In the genomic region with DNA sequence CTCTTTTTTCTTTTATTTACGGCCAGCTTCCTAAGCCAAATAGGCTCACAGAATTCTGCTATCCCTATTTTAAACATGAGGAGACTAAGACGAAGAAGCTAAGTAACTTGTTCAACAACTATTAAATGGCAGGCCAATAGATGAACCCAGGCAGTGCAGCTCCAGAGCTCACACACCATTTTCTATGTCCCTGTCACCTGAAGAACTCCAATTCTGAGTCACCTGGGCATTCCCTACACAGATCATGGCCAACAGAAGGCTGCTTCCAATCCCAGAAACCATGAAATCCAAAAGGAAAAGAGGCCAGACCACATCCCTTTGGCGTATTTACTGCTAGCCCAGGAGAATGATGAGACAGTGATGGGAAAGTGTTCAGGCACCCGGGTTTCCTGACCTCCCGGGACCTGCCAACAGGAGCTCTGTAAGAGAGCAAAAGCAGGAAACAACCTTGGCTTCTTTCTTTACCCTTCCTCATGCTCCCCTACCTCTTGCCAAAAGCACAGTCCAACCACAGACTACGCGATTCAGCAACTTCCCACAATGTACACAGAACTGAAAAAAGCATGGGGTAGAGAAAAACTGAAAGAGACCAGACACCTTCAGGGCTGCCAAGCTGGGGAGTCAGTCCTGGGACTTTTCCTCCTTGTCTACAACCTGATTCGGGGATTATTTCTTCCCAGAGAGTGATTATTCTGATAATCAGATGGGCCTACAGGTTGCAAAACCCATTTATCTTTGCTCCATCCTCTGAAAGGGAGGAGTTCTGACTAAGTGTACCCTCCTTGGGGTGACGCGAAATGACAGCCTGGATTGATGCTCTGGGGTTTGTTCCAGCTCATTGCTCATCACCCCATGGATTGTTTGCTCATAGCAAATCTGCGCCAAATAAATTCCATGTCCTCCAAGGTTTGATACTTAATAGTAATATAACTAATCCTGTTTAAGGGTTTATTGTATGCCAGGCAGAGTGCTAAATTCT, we compare ENCODE assay signal across 8 cellular contexts. TPM values are rescaled to one million over a fixed set of nuclear protein-coding genes. Genes with fewer than 3 reads are reported as not detected.
DNase-seq lines count a peak whose midpoint lies in the region; ATAC-seq, FAIRE-seq and TF ChIP-seq lines count a peak whose summit lies in the region.

No MANE protein-coding gene starts in this region.

- DNase-seq in GM12865 (ENCODE audit: low read depth) (peak; percentile 61), M059J (ENCODE audit: low read depth) (peak; percentile 92), bronchial epithelial cell (ENCODE audit: low read depth) (peak; percentile 94), prostate gland (ENCODE audit: low spot score) (peak; percentile 50), NCI-H2107 treated with DMSO at 0.1 percent for 48 hours (lab: John Stamatoyannopoulos, UW; ENCODE audit: unreplicated experiment) (no peak), LoVo (ENCODE audit: low spot score) (no peak), NCI-H1436 treated with DMSO at 0.1 percent for 48 hours (lab: John Stamatoyannopoulos, UW) (no peak)

- no peaks in the 10 kb centered on the region for H3K9me3 ChIP-seq in prostate gland

- intact Hi-C loops in prostate gland (cut with DNase I), result no loop called here

- peak; percentile 52 for FAIRE-seq in bronchial epithelial cell (lab: Jason Lieb, UNC)

- peaks cover 2% of the 10 kb centered on the region for H3K4me1 ChIP-seq in prostate gland (replicated peaks)

- H3K36me3 ChIP-seq in bronchial epithelial cell (ENCODE audit: control insufficient read depth, insufficient read depth, low read length) (no peaks in the 10 kb centered on the region), prostate gland (no peaks in the 10 kb centered on the region)

- peak overlapping the region; percentile 26 to 36 for H3K27ac ChIP-seq in prostate gland

- no peak for TF ChIP-seq CTCF in GM12865 (IDR thresholded peaks at IDR 0.05; ENCODE audit: insufficient read depth, low read depth, low read length, missing control alignments)
- no peak for TF ChIP-seq CTCF in bronchial epithelial cell (IDR thresholded peaks at IDR 0.05; ENCODE audit: insufficient read depth, low read length, severe bottlenecking)
- no peak for TF ChIP-seq CTCF in prostate gland (IDR thresholded peaks at IDR 0.05)

- WGBS in prostate gland, result 42% methylated on average over 11 of the region's 11 CpGs

- ATAC-seq in HG03196 (IDR thresholded peaks at IDR 0.05; ENCODE audit: unreplicated experiment), result no peak

- TF ChIP-seq POLR2A in prostate gland (IDR thresholded peaks at IDR 0.05), result no peak

- H3K27me3 ChIP-seq in bronchial epithelial cell (ENCODE audit: control insufficient read depth, insufficient read depth, low read length), result no peaks in the 10 kb centered on the region
- no peaks in the 10 kb centered on the region for H3K27me3 ChIP-seq in prostate gland (replicated peaks; ENCODE audit: insufficient read depth)

- no peak overlapping the region for H3K4me3 ChIP-seq in GM12865 (ENCODE audit: low read depth, low read length)
- H3K4me3 ChIP-seq in bronchial epithelial cell (ENCODE audit: low read depth, low read length), result no peak overlapping the region
- H3K4me3 ChIP-seq in prostate gland, result no peak overlapping the region

RNA-seq across cellular contexts. Expression of a gene that starts 47.8 kb away (rescaled TPM):
- 0.20 and 1.3 TPM in 2 replicates for total RNA-seq in M059J (2014; rRNA removed; shearing (Covaris generic))
- 4.7 and 8.4 TPM in 2 replicates for total RNA-seq in bronchial epithelial cell
- total RNA-seq in prostate gland, result 1 to 10 TPM; 3.0 to 4.5 TPM

Comparison
In these comparisons a context has a peak if more than half of its experiments do, and no peak if none do; other contexts are left out.
1. DNase-seq: peak in GM12865 (single experiment), M059J (single experiment), bronchial epithelial cell (single experiment) and prostate gland (single experiment); none in NCI-H2107 treated with DMSO at 0.1 percent for 48 hours (single experiment), LoVo (single experiment) and NCI-H1436 treated with DMSO at 0.1 percent for 48 hours (single experiment).